In genomic region chr10:63137306-63137705, GRCh38 we compare ENCODE assay signal across 13 cellular contexts. TPM values are rescaled to one million over a fixed set of nuclear protein-coding genes. Genes with fewer than 3 reads are reported as not detected.
DNase-seq lines count a peak whose midpoint lies in the region; ATAC-seq lines count a peak whose summit lies in the region.
"Had no signal": no experiment of that assay in that cellular context is flagged by ENCODE, and none has a peak within 500 bp of the region (broad histone marks: within the 10 kb centered on the region; RNA-seq: fewer than 3 reads in every experiment).

No MANE protein-coding gene starts in this region.

- no peaks in the 10 kb centered on the region for H3K27me3 Mint-ChIP-seq in T-helper 17 cell
- H3K27me3 Mint-ChIP-seq in stimulated activated naive B cell treated with anti-CD40 and anti-IgM and Interleukin-4, amounts not matched to agents 10 μg/mL and 1 μg/mL and 100 μg/mL, for 72 hours, result no peaks in the 10 kb centered on the region
- no peaks in the 10 kb centered on the region for H3K27me3 Mint-ChIP-seq in natural killer cell treated with Interleukin-12 subunit alpha and Interleukin-12 subunit beta and Interleukin-15 and Interleukin-18, amount 100 ng/mL, for 72 hours
- H3K27me3 Mint-ChIP-seq: activated B cell treated with CpG ODN at 0.5 μM for 24 hours had no signal

- H3K4me1 ChIP-seq in GM23248 (ENCODE audit: insufficient read depth) (peaks cover 25% of the 10 kb centered on the region), skeletal muscle tissue (ENCODE audit: control insufficient read depth in 3 of 3, insufficient read depth in 3 of 3, low read length in 3 of 3) (peaks cover 11 to 31% (median 16%) of the 10 kb centered on the region in 3 donors)

- 71 to 87% methylated on average over 2 of the region's 2 CpGs for WGBS in GM23248 (ENCODE audit: low coverage in 1 of 2, low lambda C conversion rate in 2 of 2, missing lambda C conversion rate in 2 of 2), 2 experiments

- H3K27me3 ChIP-seq in GM23248 (replicated peaks; ENCODE audit: insufficient read depth) (no peaks in the 10 kb centered on the region), skeletal muscle tissue (ENCODE audit: control insufficient read depth in 3 of 3, insufficient read depth in 3 of 3, low read length in 3 of 3) (no peaks in the 10 kb centered on the region)
- H3K27me3 ChIP-seq: stomach had no signal

- peaks cover 10% of the 10 kb centered on the region; the same call in 1 of the 2 replicates for H3F3A ChIP-seq in GM23248 (ENCODE audit: insufficient read depth)

- peaks cover 91% of the 10 kb centered on the region for H3K79me2 ChIP-seq in GM23248 (ENCODE audit: insufficient read depth)

- DNase-seq in GM23248 (peak; percentile 58), T-helper 17 cell (no peak), foreskin melanocyte (peak; percentile 94)
- no peak for DNase-seq in stimulated activated naive B cell treated with anti-CD40 and anti-IgM and Interleukin-4, amounts not matched to agents 10 μg/mL and 1 μg/mL and 100 μg/mL, for 72 hours
- DNase-seq in natural killer cell treated with Interleukin-12 subunit alpha and Interleukin-12 subunit beta and Interleukin-15 and Interleukin-18, amount 100 ng/mL, for 72 hours (ENCODE audit: low spot score), result no peak
- DNase-seq: activated B cell treated with CpG ODN at 0.5 μM for 24 hours, Calu3, immature natural killer cell, NCI-H1105, retina, stomach had no signal

- H3K9me2 ChIP-seq in GM23248 (ENCODE audit: insufficient read depth), result no peaks in the 10 kb centered on the region

- H3K4me2 ChIP-seq in GM23248 (ENCODE audit: unreplicated experiment), result no peak overlapping the region

- H3K36me3 Mint-ChIP-seq in T-helper 17 cell (ENCODE audit: low read depth), result peaks cover 2% of the 10 kb centered on the region
- peaks cover 21 to 43% of the 10 kb centered on the region in 2 donors for H3K36me3 Mint-ChIP-seq in stimulated activated naive B cell treated with anti-CD40 and anti-IgM and Interleukin-4, amounts not matched to agents 10 μg/mL and 1 μg/mL and 100 μg/mL, for 72 hours
- peaks cover 6% of the 10 kb centered on the region for H3K36me3 Mint-ChIP-seq in natural killer cell treated with Interleukin-12 subunit alpha and Interleukin-12 subunit beta and Interleukin-15 and Interleukin-18, amount 100 ng/mL, for 72 hours

- H3K4me3 ChIP-seq in GM23248, result no peak overlapping the region
- H3K4me3 ChIP-seq in skeletal muscle tissue (ENCODE audit: low read length in 3 of 3), result no peak overlapping the region
- H3K4me3 ChIP-seq: stomach had no signal

- H3K27ac ChIP-seq in GM23248, result no peak overlapping the region; the same call in 1 of the 2 replicates
- peak overlapping the region; percentile 69 for H3K27ac ChIP-seq in skeletal muscle tissue (ENCODE audit: low read depth, low read length)
- H3K27ac ChIP-seq: stomach had no signal

- H3K4me1 Mint-ChIP-seq in T-helper 17 cell, result peaks cover 32% of the 10 kb centered on the region
- H3K4me1 Mint-ChIP-seq in stimulated activated naive B cell treated with anti-CD40 and anti-IgM and Interleukin-4, amounts not matched to agents 10 μg/mL and 1 μg/mL and 100 μg/mL, for 72 hours, result peaks cover 15 to 52% of the 10 kb centered on the region in 2 donors
- peaks cover 36 to 38% of the 10 kb centered on the region in 2 donors for H3K4me1 Mint-ChIP-seq in natural killer cell treated with Interleukin-12 subunit alpha and Interleukin-12 subunit beta and Interleukin-15 and Interleukin-18, amount 100 ng/mL, for 72 hours (ENCODE audit: low read depth in 2 of 2)

- H3K9ac ChIP-seq in GM23248, result no peak overlapping the region
- peak overlapping the region in 1 of 3 donors; percentile 11 for H3K9ac ChIP-seq in skeletal muscle tissue (ENCODE audit: low read depth in 1 of 3, low read length in 3 of 3)

- peaks cover 25% of the 10 kb centered on the region for H4K20me1 ChIP-seq in GM23248 (ENCODE audit: insufficient read depth)

- H3K36me3 ChIP-seq in GM23248 (ENCODE audit: low read depth), result 0 out of 2 replicates have a peak, but pooled peaks cover 3% of the 10 kb centered on the region
- H3K36me3 ChIP-seq in skeletal muscle tissue (ENCODE audit: control insufficient read depth in 3 of 3, insufficient read depth in 3 of 3, low read length in 3 of 3), result peaks cover 3 to 5% (median 4%) of the 10 kb centered on the region in 3 donors

- in situ Hi-C loops in GM23248 (cut with MboI), result loop anchor here (25.0 kb wide), 1 partner anchor 875 kb away; the partner anchor contains the start of gene RTKN2

- no peak overlapping the region for H3K4me3 Mint-ChIP-seq in T-helper 17 cell
- no peak overlapping the region for H3K4me3 Mint-ChIP-seq in stimulated activated naive B cell treated with anti-CD40 and anti-IgM and Interleukin-4, amounts not matched to agents 10 μg/mL and 1 μg/mL and 100 μg/mL, for 72 hours
- H3K4me3 Mint-ChIP-seq in natural killer cell treated with Interleukin-12 subunit alpha and Interleukin-12 subunit beta and Interleukin-15 and Interleukin-18, amount 100 ng/mL, for 72 hours, result no peak overlapping the region
- H3K4me3 Mint-ChIP-seq: activated B cell treated with CpG ODN at 0.5 μM for 24 hours, immature natural killer cell had no signal

- ATAC-seq in T-helper 17 cell, result no peak
- ATAC-seq in stimulated activated naive B cell treated with anti-CD40 and anti-IgM and Interleukin-4, amounts not matched to agents 10 μg/mL and 1 μg/mL and 100 μg/mL, for 72 hours (replicated peaks), result no peak
- no peak for ATAC-seq in natural killer cell treated with Interleukin-12 subunit alpha and Interleukin-12 subunit beta and Interleukin-15 and Interleukin-18, amount 100 ng/mL, for 72 hours
- no peak for ATAC-seq in HG02610 (IDR thresholded peaks at IDR 0.05; ENCODE audit: unreplicated experiment)

- H3K27ac Mint-ChIP-seq in T-helper 17 cell, result peak overlapping the region; percentile 37
- no peak overlapping the region for H3K27ac Mint-ChIP-seq in stimulated activated naive B cell treated with anti-CD40 and anti-IgM and Interleukin-4, amounts not matched to agents 10 μg/mL and 1 μg/mL and 100 μg/mL, for 72 hours
- H3K27ac Mint-ChIP-seq in natural killer cell treated with Interleukin-12 subunit alpha and Interleukin-12 subunit beta and Interleukin-15 and Interleukin-18, amount 100 ng/mL, for 72 hours, result peak overlapping the region in 1 of 2 donors; percentile 60
- H3K27ac Mint-ChIP-seq: activated B cell treated with CpG ODN at 0.5 μM for 24 hours had no signal

- H3K9me3 Mint-ChIP-seq in stimulated activated naive B cell treated with anti-CD40 and anti-IgM and Interleukin-4, amounts not matched to agents 10 μg/mL and 1 μg/mL and 100 μg/mL, for 72 hours, result peaks cover 4% of the 10 kb centered on the region in 2 donors
- H3K9me3 Mint-ChIP-seq in natural killer cell treated with Interleukin-12 subunit alpha and Interleukin-12 subunit beta and Interleukin-15 and Interleukin-18, amount 100 ng/mL, for 72 hours, result no peaks in the 10 kb centered on the region

- H2AFZ ChIP-seq in GM23248, result no peak overlapping the region

- H3K9me3 ChIP-seq in GM23248 (ENCODE audit: low read depth) (no peaks in the 10 kb centered on the region), T-helper 17 cell (ENCODE audit: control insufficient read depth, low read length, poor library complexity, severe bottlenecking) (no peaks in the 10 kb centered on the region), skeletal muscle tissue (ENCODE audit: control insufficient read depth in 3 of 3, low read length in 3 of 3) (no peaks in the 10 kb centered on the region)
- H3K9me3 ChIP-seq: stomach had no signal

RNA-seq across cellular contexts. Expression of gene NRBF2, which starts 4.2 kb away (rescaled TPM):
- 31.7 and 31.8 TPM in 2 replicates for total RNA-seq in GM23248 (2014; rRNA removed; shearing (Covaris generic))
- polyA plus RNA-seq in GM23248 (2016; fragmentation: Nextera tagmentation; extraction: Ambion mirVana), result 61.6 and 64.0 TPM in 2 replicates
- total RNA-seq in T-helper 17 cell, result 10 to 100 TPM; 22.2 to 30.7 TPM
- 12.5 TPM for total RNA-seq in skeletal muscle tissue
- 10 to 100 TPM; 20.7 to 32.8 TPM for total RNA-seq in natural killer cell treated with Interleukin-12 subunit alpha and Interleukin-12 subunit beta and Interleukin-15 and Interleukin-18, amount 100 ng/mL, for 72 hours

Comparison
In these comparisons a context has a peak if more than half of its experiments do, and no peak if none do; other contexts are left out.
1. DNase-seq: peak in GM23248 (single experiment) and foreskin melanocyte (single experiment); none in T-helper 17 cell (0 of 3), stimulated activated naive B cell treated with anti-CD40 and anti-IgM and Interleukin-4, amounts not matched to agents 10 μg/mL and 1 μg/mL and 100 μg/mL, for 72 hours (single experiment) and natural killer cell treated with Interleukin-12 subunit alpha and Interleukin-12 subunit beta and Interleukin-15 and Interleukin-18, amount 100 ng/mL, for 72 hours (single experiment).